15 cellular contexts compared by ENCODE assay signal in the genomic region with DNA sequence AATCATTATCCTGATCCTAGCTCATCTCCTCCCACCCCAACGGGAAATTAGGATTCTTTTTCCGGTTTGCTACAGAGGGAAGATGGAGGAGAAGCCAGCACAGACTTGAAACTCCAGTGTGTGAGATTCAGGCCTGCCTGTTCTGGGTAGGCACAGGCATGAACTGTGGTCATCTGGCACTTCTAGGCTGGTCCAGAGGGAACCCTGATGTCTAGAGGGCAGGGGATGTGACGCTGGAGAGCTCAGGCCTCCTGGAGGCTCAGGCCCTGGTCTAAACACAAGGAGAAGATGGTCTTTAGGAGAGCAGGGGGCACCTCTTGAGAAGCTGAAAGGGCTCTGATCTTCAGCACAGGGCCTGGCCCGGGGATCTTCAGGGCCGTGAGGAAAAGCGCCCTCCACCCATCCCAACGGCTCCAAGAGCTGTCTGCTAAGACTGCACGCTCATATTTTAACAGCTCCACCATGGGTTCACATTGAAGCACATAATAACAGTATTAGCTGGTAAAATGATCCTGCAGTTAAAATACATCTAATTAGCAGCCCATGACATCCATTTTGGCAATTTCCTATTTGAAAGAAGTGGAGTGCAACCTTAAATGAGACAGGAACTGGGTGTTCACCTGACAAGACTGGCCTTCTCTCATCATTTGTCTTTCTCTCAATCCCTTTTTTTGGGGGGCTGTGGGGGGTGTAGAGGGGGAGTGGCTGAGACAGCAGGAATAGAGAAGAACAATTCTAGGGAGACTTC. TPM values are rescaled to one million over a fixed set of nuclear protein-coding genes. Genes with fewer than 3 reads are reported as not detected.
DNase-seq lines count a peak whose midpoint lies in the region; TF ChIP-seq lines count a peak whose summit lies in the region.
"Had no signal": no experiment of that assay in that cellular context is flagged by ENCODE, and none has a peak within 500 bp of the region (broad histone marks: within the 10 kb centered on the region; RNA-seq: fewer than 3 reads in every experiment).

No MANE protein-coding gene starts in this region.

- TF ChIP-seq CTCF in Peyer's patch (IDR thresholded peaks at IDR 0.05): no peak
- TF ChIP-seq CTCF in chondrocyte (IDR thresholded peaks at IDR 0.05): no peak
- TF ChIP-seq CTCF in CD14-positive monocyte (IDR thresholded peaks at IDR 0.05): no peak

- POLR2A ChIA-PET in activated CD4-positive, alpha-beta T cell treated with anti-CD3 and anti-CD28 coated beads, Interleukin-2, amount 10 ng/mL, durations not matched to agents 7 days and 5 days (lab: Charles Lee): interaction anchor here (0.6 to 1.0 kb wide), 2 partner anchors 30 to 33 kb away, joined by 4 read pairs; no protein-coding TSS in a partner anchor

- H3K4me3 ChIP-seq in Peyer's patch (peak overlapping the region in 1 of 4 donors; percentile 19), skin epidermis (peak overlapping the region in 1 of 7 experiments; percentile 1)
- H3K4me3 ChIP-seq: psoas muscle, thoracic aorta had no signal

- CTCF ChIA-PET in activated CD4-positive, alpha-beta T cell treated with anti-CD3 and anti-CD28 coated beads, Interleukin-2, amount 10 ng/mL, durations not matched to agents 7 days and 5 days (lab: Charles Lee): interaction anchor here (0.7 to 17.4 kb wide), 14 partner anchors 8 to 49 kb away, joined by 3 to 192 read pairs (median 4); a partner anchor contains a TSS

- peaks cover 97% of the 10 kb centered on the region for H3K4me1 Mint-ChIP-seq in activated CD4-positive, alpha-beta T cell treated with anti-CD3 and anti-CD28 coated beads, Interleukin-2, amount 10 ng/mL, durations not matched to agents 7 days and 5 days
- H3K4me1 Mint-ChIP-seq in chondrocyte (ENCODE audit: low read depth) (no peaks in the 10 kb centered on the region), CD14-positive monocyte (peaks cover 2% of the 10 kb centered on the region)

- H3K9me3 Mint-ChIP-seq in activated CD4-positive, alpha-beta T cell treated with anti-CD3 and anti-CD28 coated beads, Interleukin-2, amount 10 ng/mL, durations not matched to agents 7 days and 5 days: no peaks in the 10 kb centered on the region
- H3K9me3 Mint-ChIP-seq in chondrocyte (ENCODE audit: low read depth) (peaks cover 14% of the 10 kb centered on the region), CD14-positive monocyte (peaks cover 5 to 25% (median 19%) of the 10 kb centered on the region in 7 donors)

- peak overlapping the region in 3 of 4 donors; percentile 49 to 73 (median 56) for H3K27ac ChIP-seq in Peyer's patch
- H3K27ac ChIP-seq in skin epidermis: peak overlapping the region in 18 of 21 experiments; percentile 6 to 99 (median 70)
- H3K27ac ChIP-seq: hepatocyte, psoas muscle, thoracic aorta had no signal

- peaks cover 0 to 5% (median 0%) of the 10 kb centered on the region in 4 donors for H3K4me1 ChIP-seq in Peyer's patch
- H3K4me1 ChIP-seq: psoas muscle had no signal

- H3K27ac Mint-ChIP-seq in activated CD4-positive, alpha-beta T cell treated with anti-CD3 and anti-CD28 coated beads, Interleukin-2, amount 10 ng/mL, durations not matched to agents 7 days and 5 days: peak overlapping the region; percentile 96
- no peak overlapping the region for H3K27ac Mint-ChIP-seq in chondrocyte (ENCODE audit: unreplicated experiment)
- peak overlapping the region in 1 of 7 donors; percentile 46 for H3K27ac Mint-ChIP-seq in CD14-positive monocyte
- H3K27ac Mint-ChIP-seq: HFFc6 had no signal

- intact Hi-C loops in CD14-positive monocyte (cut with micrococcal nuclease): no loop called here

- no peak for TF ChIP-seq POLR2A in Peyer's patch (IDR thresholded peaks at IDR 0.05)

- in situ Hi-C loops in ACHN (cut with HindIII; ENCODE audit: low pct_ligation_motif_present, low pct_unique_long_range_greater_than_20kb, low sequenced_read_pairs): no loop called here

- no peaks in the 10 kb centered on the region for H3K36me3 ChIP-seq in Peyer's patch
- H3K36me3 ChIP-seq: thoracic aorta had no signal

- H3K36me3 Mint-ChIP-seq in activated CD4-positive, alpha-beta T cell treated with anti-CD3 and anti-CD28 coated beads, Interleukin-2, amount 10 ng/mL, durations not matched to agents 7 days and 5 days (ENCODE audit: low read depth): peaks cover 85% of the 10 kb centered on the region
- H3K36me3 Mint-ChIP-seq in chondrocyte (ENCODE audit: low read depth): peaks cover 2% of the 10 kb centered on the region
- peaks cover 0 to 4% of the 10 kb centered on the region in 2 donors for H3K36me3 Mint-ChIP-seq in CD14-positive monocyte

- no peaks in the 10 kb centered on the region for H3K27me3 ChIP-seq in Peyer's patch
- H3K27me3 ChIP-seq: hepatocyte had no signal

- no peaks in the 10 kb centered on the region for H3K27me3 Mint-ChIP-seq in activated CD4-positive, alpha-beta T cell treated with anti-CD3 and anti-CD28 coated beads, Interleukin-2, amount 10 ng/mL, durations not matched to agents 7 days and 5 days
- H3K27me3 Mint-ChIP-seq in chondrocyte (ENCODE audit: low read depth) (peaks cover 42% of the 10 kb centered on the region), CD14-positive monocyte (ENCODE audit: low read depth in 3 of 3) (peaks cover 39 to 70% (median 64%) of the 10 kb centered on the region in 3 donors)

- peak overlapping the region; percentile 78 for H3K4me3 Mint-ChIP-seq in activated CD4-positive, alpha-beta T cell treated with anti-CD3 and anti-CD28 coated beads, Interleukin-2, amount 10 ng/mL, durations not matched to agents 7 days and 5 days
- no peak overlapping the region for H3K4me3 Mint-ChIP-seq in chondrocyte (ENCODE audit: unreplicated experiment)
- peak overlapping the region in 1 of 2 donors; percentile 40 for H3K4me3 Mint-ChIP-seq in CD14-positive monocyte
- H3K4me3 Mint-ChIP-seq: HFFc6 had no signal

- no peaks in the 10 kb centered on the region for H3K9me3 ChIP-seq in Peyer's patch

- no peak for DNase-seq in activated CD4-positive, alpha-beta T cell treated with anti-CD3 and anti-CD28 coated beads, Interleukin-2, amount 10 ng/mL, durations not matched to agents 7 days and 5 days
- DNase-seq in activated CD4-positive, alpha-beta T cell treated with anti-CD3 and anti-CD28 coated beads, Interleukin-2, amount 50 U/mL, for 48 hours: no peak
- DNase-seq in Peyer's patch (no peak), chondrocyte (ENCODE audit: low spot score) (peak; percentile 38), ACHN (no peak), CD14-positive monocyte (ENCODE audit: low spot score) (no peak), GF-D8 (lab: John Stamatoyannopoulos, UW) (no peak)
- DNase-seq: Calu3, dermis blood vessel endothelial cell, HFFc6, NCI-H446 treated with DMSO at 0.1 percent for 48 hours, psoas muscle had no signal

RNA-seq across cellular contexts. Expression of a gene that starts 35.4 kb away (rescaled TPM):
- total RNA-seq in activated CD4-positive, alpha-beta T cell treated with anti-CD3 and anti-CD28 coated beads, Interleukin-2, amount 10 ng/mL, durations not matched to agents 7 days and 5 days: 100 to 1,000 TPM; 115 to 116 TPM
- total RNA-seq in Peyer's patch (10 to 100 TPM in 2 of 4 donors, 1 to 10 TPM in 2; 7.7 to 10.2 (median 10.0) TPM), chondrocyte (0.10 to 0.23 TPM (median 0.17 TPM) in 3 replicates)
- polyA plus RNA-seq in CD14-positive monocyte: not detected

Comparison
In these comparisons a context has a peak if more than half of its experiments do, and no peak if none do; other contexts are left out.
1. RNA of a gene that starts 35.4 kb away (total RNA-seq): 115 to 116 TPM in activated CD4-positive, alpha-beta T cell treated with anti-CD3 and anti-CD28 coated beads, Interleukin-2, amount 10 ng/mL, durations not matched to agents 7 days and 5 days; 7.7 to 10.2 TPM in Peyer's patch and 0.10 to 0.23 TPM in chondrocyte; every median in the first group is over 10 times any median in the second.